Comparison of ENCODE assay signal across 8 cellular contexts in genomic region chr1:71521655-71522264, GRCh38.
A peak's percentile ranks its signal among the peaks of the same experiment; 100 is the strongest.
DNase-seq lines count a peak whose midpoint lies in the region; ATAC-seq, FAIRE-seq and TF ChIP-seq lines count a peak whose summit lies in the region.

No MANE protein-coding gene starts in this region.

- peak; percentile 36 for TF ChIP-seq CTCF in A549 (IDR thresholded peaks at IDR 0.05)
- peak; percentile 32; the same call in 1 of the 2 replicates for TF ChIP-seq CTCF in GM12875 (IDR thresholded peaks at IDR 0.05; ENCODE audit: borderline replicate concordance, insufficient read depth, low read depth, low read length)
- peak; percentile 63 for TF ChIP-seq CTCF in WERI-Rb-1 (IDR thresholded peaks at IDR 0.05; ENCODE audit: low read depth, low read length)
- TF ChIP-seq CTCF in stomach (IDR thresholded peaks at IDR 0.05): peak in 5 of 7 experiments; percentile 15 to 46 (median 29)

- FAIRE-seq in A549 (lab: Jason Lieb, UNC): no peak

- no peaks in the 10 kb centered on the region for H3K36me3 ChIP-seq in WERI-Rb-1
- no peaks in the 10 kb centered on the region for H3K36me3 ChIP-seq in stomach

- no peak overlapping the region for H3K4me2 ChIP-seq in A549

- intact Hi-C loops in right cardiac atrium (cut with DNase I) (loop anchor here in 3 of 4 donors (5.0 to 10.0 kb wide), 2 partner anchors 324 to 327 kb away; no protein-coding TSS in a partner anchor), stomach (cut with DNase I; ENCODE audit: low total_unique reads) (no loop called here)

- H3K4me1 ChIP-seq in A549: no peaks in the 10 kb centered on the region
- H3K4me1 ChIP-seq in right cardiac atrium (ENCODE audit: control insufficient read depth, insufficient read depth, low read length): no peaks in the 10 kb centered on the region
- H3K4me1 ChIP-seq in stomach: no peaks in the 10 kb centered on the region

- H3K4me1 Mint-ChIP-seq in activated CD8-positive, alpha-beta memory T cell treated with anti-CD3 and anti-CD28 coated beads, Interleukin-2, amount 10 ng/mL, durations not matched to agents 7 days and 5 days: no peaks in the 10 kb centered on the region

- CTCF ChIA-PET in A549 (lab: Yijun Ruan, JAX): no interaction called here
- CTCF ChIA-PET in activated CD8-positive, alpha-beta memory T cell treated with anti-CD3 and anti-CD28 coated beads, Interleukin-2, amount 10 ng/mL, durations not matched to agents 7 days and 5 days (lab: Charles Lee): no interaction called here

- TF ChIP-seq EP300 in A549 (IDR thresholded peaks at IDR 0.05) (no peak), stomach (IDR thresholded peaks at IDR 0.05) (no peak)

- no peak overlapping the region for H3K27ac Mint-ChIP-seq in activated CD8-positive, alpha-beta memory T cell treated with anti-CD3 and anti-CD28 coated beads, Interleukin-2, amount 10 ng/mL, durations not matched to agents 7 days and 5 days

- DNase-seq in A549 (ENCODE audit: low read depth in 1 of 2, low spot score in 1 of 2) (peak in 1 of 2 experiments; percentile 6), NAMALWA (ENCODE audit: low spot score) (peak; percentile 51), WERI-Rb-1 (peak; percentile 44), right cardiac atrium (peak; percentile 16 to 76 (median 27)), stomach (peak; percentile 39), SHP77 treated with DMSO at 0.1 percent for 48 hours (lab: John Stamatoyannopoulos, UW) (no peak)
- DNase-seq in activated CD8-positive, alpha-beta memory T cell treated with anti-CD3 and anti-CD28 coated beads, Interleukin-2, amount 10 ng/mL, durations not matched to agents 7 days and 5 days: no peak

- no peaks in the 10 kb centered on the region for H3K27me3 ChIP-seq in WERI-Rb-1 (ENCODE audit: insufficient read depth, low read depth, severe bottlenecking)
- no peaks in the 10 kb centered on the region for H3K27me3 ChIP-seq in right cardiac atrium (ENCODE audit: control insufficient read depth, insufficient read depth)
- H3K27me3 ChIP-seq in stomach: no peaks in the 10 kb centered on the region

- H3K9me3 ChIP-seq in A549 (no peaks in the 10 kb centered on the region), WERI-Rb-1 (ENCODE audit: severe bottlenecking) (no peaks in the 10 kb centered on the region), right cardiac atrium (ENCODE audit: control insufficient read depth, low read length) (no peaks in the 10 kb centered on the region), stomach (no peaks in the 10 kb centered on the region)

- H3K4me3 Mint-ChIP-seq in activated CD8-positive, alpha-beta memory T cell treated with anti-CD3 and anti-CD28 coated beads, Interleukin-2, amount 10 ng/mL, durations not matched to agents 7 days and 5 days: no peak overlapping the region

- H3K4me3 ChIP-seq in A549: no peak overlapping the region
- H3K4me3 ChIP-seq in GM12875 (ENCODE audit: low read depth, low read length): no peak overlapping the region
- no peak overlapping the region for H3K4me3 ChIP-seq in WERI-Rb-1 (ENCODE audit: low read depth, low read length)
- no peak overlapping the region for H3K4me3 ChIP-seq in right cardiac atrium (ENCODE audit: low read length)
- H3K4me3 ChIP-seq in stomach: no peak overlapping the region

- no peaks in the 10 kb centered on the region for H3K27me3 Mint-ChIP-seq in activated CD8-positive, alpha-beta memory T cell treated with anti-CD3 and anti-CD28 coated beads, Interleukin-2, amount 10 ng/mL, durations not matched to agents 7 days and 5 days

- TF ChIP-seq RAD21 in A549 (conservative IDR thresholded peaks at IDR 0.05 in 1 of 2, IDR thresholded peaks at IDR 0.05 in 1 of 2): peak; percentile 11 to 33; a peak in 1 of 5 replicates

- ATAC-seq in A549 (0 out of 6 replicates have a peak, but pooled peaks of 1 of the 2 experiments have one; percentile 38), right cardiac atrium (peak; percentile 33 to 52)
- no peak for ATAC-seq in activated CD8-positive, alpha-beta memory T cell treated with anti-CD3 and anti-CD28 coated beads, Interleukin-2, amount 10 ng/mL, durations not matched to agents 7 days and 5 days

- no peak overlapping the region for H3K27ac ChIP-seq in A549
- H3K27ac ChIP-seq in WERI-Rb-1: no peak overlapping the region
- H3K27ac ChIP-seq in right cardiac atrium (ENCODE audit: low read length): no peak overlapping the region
- no peak overlapping the region for H3K27ac ChIP-seq in stomach

- H3K9me3 Mint-ChIP-seq in activated CD8-positive, alpha-beta memory T cell treated with anti-CD3 and anti-CD28 coated beads, Interleukin-2, amount 10 ng/mL, durations not matched to agents 7 days and 5 days (ENCODE audit: low read depth): no peaks in the 10 kb centered on the region

- POLR2A ChIA-PET in A549 (lab: Yijun Ruan, JAX): no interaction called here

- 6% methylated on average over 1 of the region's 1 CpG for WGBS in A549 (ENCODE audit: missing lambda C conversion rate)
- WGBS in right cardiac atrium: 94% methylated on average over 1 of the region's 1 CpG
- WGBS in stomach, 5 donors: 84 to 100% (median 91%) methylated on average over 1 of the region's 1 CpG

- H3K36me3 Mint-ChIP-seq in activated CD8-positive, alpha-beta memory T cell treated with anti-CD3 and anti-CD28 coated beads, Interleukin-2, amount 10 ng/mL, durations not matched to agents 7 days and 5 days: no peaks in the 10 kb centered on the region

- TF ChIP-seq POLR2A in A549 (IDR thresholded peaks at IDR 0.05; ENCODE audit: low read length) (no peak), stomach (IDR thresholded peaks at IDR 0.05) (no peak)

TF ChIP-seq in A549, 52 proteins besides CTCF, POLR2A, EP300 and RAD21:
- TF ChIP-seq E2F6 (IDR thresholded peaks at IDR 0.05; ENCODE audit: borderline replicate concordance, low read depth) (no peak), SMC3 (IDR thresholded peaks at IDR 0.05) (peak; percentile 20; the same call in 1 of the 3 replicates)

Comparison
In these comparisons a context has a peak if more than half of its experiments do, and no peak if none do; other contexts are left out.
1. DNase-seq: peak in NAMALWA (single experiment), WERI-Rb-1 (single experiment), right cardiac atrium (3 of 3) and stomach (single experiment); none in SHP77 treated with DMSO at 0.1 percent for 48 hours (single experiment) and activated CD8-positive, alpha-beta memory T cell treated with anti-CD3 and anti-CD28 coated beads, Interleukin-2, amount 10 ng/mL, durations not matched to agents 7 days and 5 days (single experiment).
2. Peak in every context shown above with its lines, with median percentiles within 50 percentile points of each other: CTCF ChIP-seq.